1 cellular context compared by ENCODE assay signal in the genomic region with DNA sequence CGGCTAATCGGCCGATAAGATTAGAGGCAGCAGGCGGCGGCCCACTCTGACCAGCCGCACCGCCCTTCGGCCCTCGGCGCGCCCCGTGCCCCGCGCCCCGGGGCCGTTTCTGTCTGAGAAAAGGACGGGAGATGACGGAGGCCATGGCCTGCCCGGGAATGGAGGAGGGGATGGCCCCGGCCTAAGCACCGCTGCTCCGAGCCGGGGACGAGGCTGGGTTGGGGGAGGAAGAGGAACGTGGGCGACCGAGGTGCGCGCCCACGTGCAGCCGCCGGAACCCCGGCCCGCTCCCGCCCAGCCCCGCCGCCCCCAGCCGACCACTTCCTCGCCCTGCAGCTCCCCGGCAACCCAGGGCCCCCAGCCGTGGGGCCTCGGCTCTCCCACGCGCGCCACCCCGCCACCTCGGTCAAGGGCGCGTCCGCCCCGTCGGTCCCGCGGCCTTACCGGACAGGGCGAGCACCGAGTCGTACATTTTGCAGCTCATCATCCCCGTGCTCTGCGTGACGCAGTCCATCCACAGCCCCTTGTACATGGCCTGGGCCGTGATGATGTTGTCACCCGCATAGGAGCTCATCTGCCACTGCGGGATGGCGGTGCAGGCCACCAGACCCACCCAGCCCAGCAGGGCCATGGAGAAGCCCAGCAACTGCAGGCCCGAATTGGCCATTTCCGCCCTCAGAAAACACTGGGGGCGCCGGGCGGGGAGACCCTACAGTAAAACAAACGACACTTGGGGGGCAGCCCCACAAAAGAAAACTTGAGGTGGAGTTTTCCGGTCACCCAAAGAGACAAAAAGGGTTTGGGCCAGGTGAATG.
TF ChIP-seq lines count a peak whose summit lies in the region.

No MANE protein-coding gene starts in this region.

TF ChIP-seq in IMR-90, 13 proteins besides CTCF, POLR2A, EP300 and RAD21:
- TF ChIP-seq MXI1 (IDR thresholded peaks at IDR 0.05; ENCODE audit: borderline replicate concordance, low read depth, low read length), result no peak
- no peak for TF ChIP-seq CHD1 (IDR thresholded peaks at IDR 0.05; ENCODE audit: low read depth, low read length)
- TF ChIP-seq FOS (IDR thresholded peaks at IDR 0.05; ENCODE audit: low read depth, low read length), result no peak
- no peak for TF ChIP-seq RFX5 (IDR thresholded peaks at IDR 0.05; ENCODE audit: low read depth, low read length)
- no peak for TF ChIP-seq MAZ (IDR thresholded peaks at IDR 0.05; ENCODE audit: borderline replicate concordance, low read depth, low read length)
- TF ChIP-seq SMC3 (IDR thresholded peaks at IDR 0.05; ENCODE audit: low read depth, low read length), result no peak
- TF ChIP-seq MAFK (IDR thresholded peaks at IDR 0.05; ENCODE audit: low read depth, low read length), result no peak
- no peak for TF ChIP-seq RCOR1 (IDR thresholded peaks at IDR 0.05; ENCODE audit: insufficient replicate concordance, low read length)
- no peak for TF ChIP-seq BHLHE40 (IDR thresholded peaks at IDR 0.05; ENCODE audit: low read depth, low read length)
- TF ChIP-seq, protein P1, sequence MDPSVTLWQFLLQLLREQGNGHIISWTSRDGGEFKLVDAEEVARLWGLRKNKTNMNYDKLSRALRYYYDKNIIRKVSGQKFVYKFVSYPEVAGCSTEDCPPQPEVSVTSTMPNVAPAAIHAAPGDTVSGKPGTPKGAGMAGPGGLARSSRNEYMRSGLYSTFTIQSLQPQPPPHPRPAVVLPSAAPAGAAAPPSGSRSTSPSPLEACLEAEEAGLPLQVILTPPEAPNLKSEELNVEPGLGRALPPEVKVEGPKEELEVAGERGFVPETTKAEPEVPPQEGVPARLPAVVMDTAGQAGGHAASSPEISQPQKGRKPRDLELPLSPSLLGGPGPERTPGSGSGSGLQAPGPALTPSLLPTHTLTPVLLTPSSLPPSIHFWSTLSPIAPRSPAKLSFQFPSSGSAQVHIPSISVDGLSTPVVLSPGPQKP (IDR thresholded peaks at IDR 0.05; ENCODE audit: borderline replicate concordance, low read depth, low read length), result no peak
- no peak for TF ChIP-seq CEBPB (IDR thresholded peaks at IDR 0.05; ENCODE audit: low read depth, low read length)
- TF ChIP-seq, protein P2, sequence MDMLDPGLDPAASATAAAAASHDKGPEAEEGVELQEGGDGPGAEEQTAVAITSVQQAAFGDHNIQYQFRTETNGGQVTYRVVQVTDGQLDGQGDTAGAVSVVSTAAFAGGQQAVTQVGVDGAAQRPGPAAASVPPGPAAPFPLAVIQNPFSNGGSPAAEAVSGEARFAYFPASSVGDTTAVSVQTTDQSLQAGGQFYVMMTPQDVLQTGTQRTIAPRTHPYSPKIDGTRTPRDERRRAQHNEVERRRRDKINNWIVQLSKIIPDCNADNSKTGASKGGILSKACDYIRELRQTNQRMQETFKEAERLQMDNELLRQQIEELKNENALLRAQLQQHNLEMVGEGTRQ (IDR thresholded peaks at IDR 0.05; ENCODE audit: low read depth, low read length), result no peak
- no peak for TF ChIP-seq NFE2L2 (IDR thresholded peaks at IDR 0.05; ENCODE audit: low read depth, low read length)
